ENCODE assay signal across 19 cellular contexts in the genomic region with DNA sequence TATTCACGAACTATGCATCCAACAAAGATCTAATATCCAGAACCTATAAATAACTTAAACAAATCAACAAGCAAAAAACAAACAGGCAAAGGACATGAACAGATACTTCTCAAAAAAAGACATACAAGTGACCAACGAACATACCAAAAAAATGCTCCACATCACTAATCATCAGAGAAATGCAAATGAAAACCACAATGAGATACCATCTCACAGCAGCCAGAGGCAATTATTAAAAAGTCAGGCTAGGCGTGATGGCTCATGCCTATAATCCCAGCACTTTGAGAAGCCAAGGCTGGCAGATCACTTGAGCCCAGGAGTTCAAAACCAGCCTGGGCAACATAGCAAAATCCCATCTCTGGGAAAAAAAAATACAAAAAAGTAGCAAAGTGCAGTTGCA. TPM values are rescaled to one million over a fixed set of nuclear protein-coding genes. Genes with fewer than 3 reads are reported as not detected.
A peak's percentile ranks its signal among the peaks of the same experiment; 100 is the strongest.
DNase-seq lines count a peak whose midpoint lies in the region; ATAC-seq and TF ChIP-seq lines count a peak whose summit lies in the region.
"Had no signal": no experiment of that assay in that cellular context is flagged by ENCODE, and none has a peak within 500 bp of the region (broad histone marks: within the 10 kb centered on the region; RNA-seq: fewer than 3 reads in every experiment).

No MANE protein-coding gene starts in this region.

- H3K27me3 ChIP-seq in MM.1S (replicated peaks; ENCODE audit: insufficient read depth, low read length) (no peaks in the 10 kb centered on the region), smooth muscle cell (ENCODE audit: low read depth) (no peaks in the 10 kb centered on the region), gastrocnemius medialis (no peaks in the 10 kb centered on the region)

- H3K9me2 ChIP-seq in MM.1S (replicated peaks; ENCODE audit: insufficient read depth, low read length) = no peaks in the 10 kb centered on the region

- H3K9ac ChIP-seq in MM.1S (ENCODE audit: low read length) = no peak overlapping the region
- no peak overlapping the region for H3K9ac ChIP-seq in smooth muscle cell (ENCODE audit: low read depth)

- intact Hi-C loops in gastrocnemius medialis (cut with DNase I; ENCODE audit: low total_unique reads) = no loop called here

- no peak overlapping the region for H3K4me3 ChIP-seq in MM.1S (ENCODE audit: low read length)
- no peak overlapping the region for H3K4me3 ChIP-seq in smooth muscle cell
- no peak overlapping the region for H3K4me3 ChIP-seq in gastrocnemius medialis
- H3K4me3 ChIP-seq: SJSA1 had no signal

- peaks cover 17% of the 10 kb centered on the region for H3K4me1 ChIP-seq in MM.1S (ENCODE audit: low read length)
- no peaks in the 10 kb centered on the region for H3K4me1 ChIP-seq in smooth muscle cell (ENCODE audit: low read depth)
- H3K4me1 ChIP-seq in gastrocnemius medialis = no peaks in the 10 kb centered on the region
- H3K4me1 ChIP-seq: SJSA1 had no signal

- H3K9me3 ChIP-seq in MM.1S (replicated peaks; ENCODE audit: insufficient read depth, low read length) = no peaks in the 10 kb centered on the region
- H3K9me3 ChIP-seq in smooth muscle cell (replicated peaks; ENCODE audit: low read depth) = no peaks in the 10 kb centered on the region
- no peaks in the 10 kb centered on the region for H3K9me3 ChIP-seq in gastrocnemius medialis
- H3K9me3 ChIP-seq: SJSA1 had no signal

- H2AFZ ChIP-seq in MM.1S (ENCODE audit: low read length) = no peak overlapping the region
- H2AFZ ChIP-seq in smooth muscle cell (ENCODE audit: low read depth) = no peak overlapping the region

- TF ChIP-seq POLR2A in gastrocnemius medialis (IDR thresholded peaks at IDR 0.05) = no peak

- WGBS in smooth muscle cell (ENCODE audit: low lambda C conversion rate) = 70% methylated on average over 3 of the region's 3 CpGs

- peak; percentile 35 for ATAC-seq in GM19043 (IDR thresholded peaks at IDR 0.05; ENCODE audit: low read depth, unreplicated experiment)
- ATAC-seq in HG02885 (IDR thresholded peaks at IDR 0.05; ENCODE audit: poor library complexity, unreplicated experiment) = peak; percentile 35
- ATAC-seq in GM18907 (IDR thresholded peaks at IDR 0.05; ENCODE audit: unreplicated experiment) = no peak
- no peak for ATAC-seq in gastrocnemius medialis

- no peak overlapping the region for H3K27ac ChIP-seq in MM.1S (ENCODE audit: low read length)
- H3K27ac ChIP-seq in smooth muscle cell (ENCODE audit: low read depth) = no peak overlapping the region
- H3K27ac ChIP-seq in gastrocnemius medialis = no peak overlapping the region
- H3K27ac ChIP-seq: SJSA1 had no signal

- TF ChIP-seq CTCF in MM.1S (IDR thresholded peaks at IDR 0.05; ENCODE audit: low read length) (no peak), smooth muscle cell (IDR thresholded peaks at IDR 0.05; ENCODE audit: borderline replicate concordance, insufficient read depth, poor library complexity, severe bottlenecking) (no peak), gastrocnemius medialis (IDR thresholded peaks at IDR 0.05 in 4 of 5, conservative IDR thresholded peaks at IDR 0.05 in 1 of 5) (no peak)

- no peaks in the 10 kb centered on the region for H4K20me1 ChIP-seq in MM.1S (ENCODE audit: insufficient read depth, low read length)
- no peaks in the 10 kb centered on the region for H4K20me1 ChIP-seq in smooth muscle cell (ENCODE audit: low read depth)

- H3K36me3 ChIP-seq in MM.1S (replicated peaks; ENCODE audit: insufficient read depth, low read length) (no peaks in the 10 kb centered on the region), smooth muscle cell (ENCODE audit: low read depth) (no peaks in the 10 kb centered on the region), gastrocnemius medialis (no peaks in the 10 kb centered on the region)
- H3K36me3 ChIP-seq: SJSA1 had no signal

- in situ Hi-C loops in gastrocnemius medialis (cut with MboI; ENCODE audit: low sequenced_read_pairs in 4 of 4) = no loop called here

- no peaks in the 10 kb centered on the region for H3K79me2 ChIP-seq in MM.1S (ENCODE audit: low read length)
- no peaks in the 10 kb centered on the region for H3K79me2 ChIP-seq in smooth muscle cell (ENCODE audit: low read depth)

- DNase-seq in EH (ENCODE audit: low read depth) (peak; percentile 21), MM.1S (peak; percentile 7), smooth muscle cell (lab: John Stamatoyannopoulos, UW; ENCODE audit: unreplicated experiment) (no peak), gastrocnemius medialis (no peak), T1000 (lab: John Stamatoyannopoulos, UW) (no peak)
- DNase-seq: C1 segment of cervical spinal cord; DMS79 treated with DMSO at 0.1 percent for 48 hours; GF-D8; H9; NCI-H1417; NCI-H187 treated with DMSO at 0.1 percent for 48 hours; NCI-H345; NK-92 treated with Interleukin-12 subunit alpha and Interleukin-12 subunit beta, amount 100 ng/mL, for 24 hours; OCI-M1 had no signal

- H3K4me2 ChIP-seq in MM.1S (ENCODE audit: low read depth, low read length) = no peak overlapping the region
- H3K4me2 ChIP-seq in smooth muscle cell = no peak overlapping the region

- peaks cover 8% of the 10 kb centered on the region; the same call in 1 of the 2 replicates for H3F3A ChIP-seq in MM.1S (ENCODE audit: insufficient read depth, low read length)
- H3F3A ChIP-seq in smooth muscle cell (ENCODE audit: low read depth) = no peaks in the 10 kb centered on the region

RNA-seq across cellular contexts. Expression of a gene that starts 10.7 kb away (rescaled TPM):
- not detected in 2 replicates for total RNA-seq in smooth muscle cell
- polyA plus RNA-seq in smooth muscle cell = not detected in 2 replicates
- total RNA-seq in gastrocnemius medialis = 1 to 10 TPM in 2 of 4 donors, not detected in 2; 2.5 to 3.9 TPM
- total RNA-seq: A172, H9, SJSA1 had no signal

RNA-seq across cellular contexts. Expression of a gene that starts 22.6 kb away (rescaled TPM):
- not detected in 2 replicates for total RNA-seq in smooth muscle cell
- polyA plus RNA-seq in smooth muscle cell = not detected in 2 replicates
- total RNA-seq in gastrocnemius medialis = 10 to 100 TPM in 3 of 4 donors, 1 to 10 TPM in 1; 2.0 to 67.5 (median 42.8) TPM
- total RNA-seq: H9, SJSA1 had no signal

RNA-seq across cellular contexts. Expression of a gene that starts 40.2 kb away (rescaled TPM):
- total RNA-seq in smooth muscle cell = not detected in 2 replicates
- 1.2 and 1.4 TPM in 2 replicates for polyA plus RNA-seq in smooth muscle cell
- total RNA-seq in gastrocnemius medialis = 100 to 1,000 TPM in 2 of 4 donors, 10 to 100 TPM in 1, 1 to 10 TPM in 1; 5.7 to 145 (median 89.3) TPM
- total RNA-seq: H9, SJSA1 had no signal

RNA-seq across cellular contexts. Expression of a gene that starts 53.3 kb away (rescaled TPM):
- total RNA-seq in smooth muscle cell (not detected in 2 replicates), gastrocnemius medialis (not detected)
- not detected in 2 replicates for polyA plus RNA-seq in smooth muscle cell
- total RNA-seq: A172, H9, SJSA1 had no signal

Comparison
In these comparisons a context has a peak if more than half of its experiments do, and no peak if none do; other contexts are left out.
1. DNase-seq: peak in EH (single experiment) and MM.1S (single experiment); none in smooth muscle cell (single experiment), gastrocnemius medialis (0 of 2) and T1000 (single experiment).
2. ATAC-seq: peak in GM19043 (single experiment) and HG02885 (single experiment); none in GM18907 (single experiment) and gastrocnemius medialis (0 of 2).